In the genomic region with DNA sequence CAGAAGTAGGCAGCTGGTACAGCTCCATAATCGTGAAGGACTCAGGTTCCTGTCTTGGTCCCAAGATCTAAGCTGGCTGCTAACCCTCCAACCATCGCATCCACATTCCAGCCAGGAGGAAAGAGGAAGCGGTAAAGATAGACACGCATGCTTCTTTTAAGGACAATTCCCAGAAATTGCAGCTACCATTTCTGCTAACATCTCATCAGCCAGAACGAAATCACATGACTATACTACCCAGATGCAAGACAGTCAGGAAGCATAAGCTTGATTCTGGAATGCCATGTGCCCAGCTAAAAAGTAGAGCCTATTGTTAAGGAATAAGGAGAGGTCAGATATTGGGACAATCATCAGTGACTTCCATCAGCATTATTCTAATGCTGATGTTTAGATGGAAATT, we compare ENCODE assay signal across 33 cellular contexts.
"Had no signal": no experiment of that assay in that cellular context is flagged by ENCODE, and none has a peak within 500 bp of the region (broad histone marks: within the 10 kb centered on the region; RNA-seq: fewer than 3 reads in every experiment).

No MANE protein-coding gene starts in this region.

- H3K36me3 Mint-ChIP-seq: activated naive CD8-positive, alpha-beta T cell treated with anti-CD3 and anti-CD28 coated beads, Interleukin-2, amount 10 ng/mL, durations not matched to agents 7 days and 5 days; naive thymus-derived CD4-positive, alpha-beta T cell had no signal

- H3K27ac ChIP-seq: breast epithelium, left ventricle myocardium inferior, parathyroid adenoma, psoas muscle, right atrium auricular region, tibial nerve, VCaP had no signal

- ATAC-seq: naive thymus-derived CD4-positive, alpha-beta T cell; psoas muscle had no signal

- H3K27me3 ChIP-seq: breast epithelium, right atrium auricular region, tibial nerve had no signal

- H3K4me3 ChIP-seq: breast epithelium, left ventricle myocardium inferior, psoas muscle, right atrium auricular region, tibial nerve had no signal

- DNase-seq: activated CD4-positive, alpha-beta T cell treated with anti-CD3 and anti-CD28 coated beads for 48 hours; activated CD4-positive, alpha-beta T cell treated with anti-CD3 and anti-CD28 coated beads, Interleukin-2, amount 50 U/mL, for 48 hours; activated CD8-positive, alpha-beta memory T cell treated with anti-CD3 and anti-CD28 coated beads, Interleukin-2, amount 50 U/mL, for 4 hours; activated effector memory CD4-positive, alpha-beta T cell treated with anti-CD3 and anti-CD28 coated beads, Interleukin-2, amount 50 U/mL, for 16 hours; activated naive CD4-positive, alpha-beta T cell treated with anti-CD3 and anti-CD28 coated beads for 36 hours; activated naive CD8-positive, alpha-beta T cell treated with anti-CD3 and anti-CD28 coated beads, Interleukin-2, amount 10 ng/mL, durations not matched to agents 7 days and 5 days; activated T-cell treated with anti-CD3 and anti-CD28 coated beads, Interleukin-2, amount 50 U/mL, for 1 hour; amniotic stem cell; central memory CD4-positive, alpha-beta T cell; effector CD8-positive, alpha-beta T cell; erythroblast; glutamatergic neuron; left ventricle myocardium inferior; mammary epithelial cell; midbrain; naive thymus-derived CD4-positive, alpha-beta T cell; occipital lobe; psoas muscle; stimulated activated CD4-positive, alpha-beta T cell treated with anti-CD3 and anti-CD28 coated beads, Interleukin-15, amount 100 ng/mL, for 24 hours; stimulated activated CD4-positive, alpha-beta T cell treated with anti-CD3 and anti-CD28 coated beads, Interleukin-2, amount 100 ng/mL, for 24 hours; stimulated activated naive CD4-positive, alpha-beta T cell; T-helper 1 cell had no signal

- H3K4me1 ChIP-seq: breast epithelium, parathyroid adenoma, psoas muscle, right atrium auricular region had no signal

- H3K9me3 ChIP-seq: breast epithelium, left ventricle myocardium inferior, psoas muscle, right atrium auricular region, tibial nerve had no signal

- FAIRE-seq: frontal cortex, islet of Langerhans had no signal

- H3K27ac Mint-ChIP-seq: activated naive CD4-positive, alpha-beta T cell treated with anti-CD3 and anti-CD28 coated beads for 36 hours; activated naive CD8-positive, alpha-beta T cell treated with anti-CD3 and anti-CD28 coated beads, Interleukin-2, amount 10 ng/mL, durations not matched to agents 7 days and 5 days; activated T-helper 1 cell treated with anti-CD3 and anti-CD28 coated beads, Interleukin-12 subunit alpha, Interleukin-12 subunit beta, Interleukin-2, Interleukin-4 antibody, amounts not matched to agents 30 ng/mL and 10 ng/mL and 1 ng/mL, durations not matched to agents 14 hours and 24 hours and 36 hours; dendritic cell treated with granulocyte-macrophage colony-stimulating factor and Interleukin-4, amounts not matched to agents 40 ng/mL and 50 ng/mL, for 4 days; naive thymus-derived CD4-positive, alpha-beta T cell; T-helper 2 cell treated with Interferon-gamma antibody and Interleukin-4, amounts not matched to agents 5 μg/mL and 100 μg/mL, for 36 hours had no signal

- H3K79me2 ChIP-seq: parathyroid adenoma had no signal

- H3K36me3 ChIP-seq: breast epithelium, left ventricle myocardium inferior, right atrium auricular region, tibial nerve had no signal

- H3K9me3 Mint-ChIP-seq: activated naive CD4-positive, alpha-beta T cell treated with anti-CD3 and anti-CD28 coated beads for 36 hours; activated naive CD8-positive, alpha-beta T cell treated with anti-CD3 and anti-CD28 coated beads, Interleukin-2, amount 10 ng/mL, durations not matched to agents 7 days and 5 days; activated T-helper 1 cell treated with anti-CD3 and anti-CD28 coated beads, Interleukin-12 subunit alpha, Interleukin-12 subunit beta, Interleukin-2, Interleukin-4 antibody, amounts not matched to agents 30 ng/mL and 10 ng/mL and 1 ng/mL, durations not matched to agents 14 hours and 24 hours and 36 hours; dendritic cell treated with granulocyte-macrophage colony-stimulating factor and Interleukin-4, amounts not matched to agents 40 ng/mL and 50 ng/mL, for 4 days; naive thymus-derived CD4-positive, alpha-beta T cell; neural crest cell; T-helper 2 cell treated with Interferon-gamma antibody and Interleukin-4, amounts not matched to agents 5 μg/mL and 100 μg/mL, for 36 hours had no signal

- H3K9ac ChIP-seq: parathyroid adenoma had no signal

- H3K4me1 Mint-ChIP-seq: activated naive CD8-positive, alpha-beta T cell treated with anti-CD3 and anti-CD28 coated beads, Interleukin-2, amount 10 ng/mL, durations not matched to agents 7 days and 5 days; naive thymus-derived CD4-positive, alpha-beta T cell had no signal

- H3K4me3 Mint-ChIP-seq: activated naive CD4-positive, alpha-beta T cell treated with anti-CD3 and anti-CD28 coated beads for 36 hours; activated naive CD8-positive, alpha-beta T cell treated with anti-CD3 and anti-CD28 coated beads, Interleukin-2, amount 10 ng/mL, durations not matched to agents 7 days and 5 days; activated T-helper 1 cell treated with anti-CD3 and anti-CD28 coated beads, Interleukin-12 subunit alpha, Interleukin-12 subunit beta, Interleukin-2, Interleukin-4 antibody, amounts not matched to agents 30 ng/mL and 10 ng/mL and 1 ng/mL, durations not matched to agents 14 hours and 24 hours and 36 hours; dendritic cell treated with granulocyte-macrophage colony-stimulating factor and Interleukin-4, amounts not matched to agents 40 ng/mL and 50 ng/mL, for 4 days; naive thymus-derived CD4-positive, alpha-beta T cell; neural crest cell; T-helper 2 cell treated with Interferon-gamma antibody and Interleukin-4, amounts not matched to agents 5 μg/mL and 100 μg/mL, for 36 hours had no signal

- H2AFZ ChIP-seq: parathyroid adenoma had no signal
